ENCODE assay signal across 22 cellular contexts in the genomic region with DNA sequence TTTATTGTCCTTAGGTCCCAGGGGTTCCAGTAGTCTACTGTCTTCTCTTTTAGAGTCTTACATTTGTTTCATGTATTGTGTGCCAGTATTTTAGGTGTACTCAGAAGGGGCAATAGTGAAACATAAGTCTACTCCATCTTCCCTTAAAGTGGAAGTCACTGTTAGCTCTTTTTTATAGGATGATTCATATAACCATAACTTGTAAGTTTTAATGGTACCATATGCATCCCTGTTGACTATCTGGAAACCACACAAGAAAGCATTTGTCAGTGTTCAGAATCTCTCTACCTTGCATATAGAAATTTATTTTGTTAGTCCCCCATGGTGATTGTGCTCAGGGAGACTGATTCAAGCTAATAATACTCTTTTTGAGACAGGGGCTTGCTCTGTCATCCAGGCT.
"Had no signal": no experiment of that assay in that cellular context is flagged by ENCODE, and none has a peak within 500 bp of the region (broad histone marks: within the 10 kb centered on the region; RNA-seq: fewer than 3 reads in every experiment).

No MANE protein-coding gene starts in this region.

- H3K27me3 Mint-ChIP-seq: activated CD8-positive, alpha-beta T cell treated with anti-CD3 and anti-CD28 coated beads for 36 hours; activated naive CD8-positive, alpha-beta T cell treated with anti-CD3 and anti-CD28 coated beads, Interleukin-2, amount 10 ng/mL, durations not matched to agents 7 days and 5 days had no signal

- H3K4me3 Mint-ChIP-seq: activated CD8-positive, alpha-beta T cell treated with anti-CD3 and anti-CD28 coated beads for 36 hours; activated naive CD8-positive, alpha-beta T cell treated with anti-CD3 and anti-CD28 coated beads, Interleukin-2, amount 10 ng/mL, durations not matched to agents 7 days and 5 days; activated T-cell treated with anti-CD3 and anti-CD28 coated beads, Interleukin-2, amount 50 U/mL, for 72 hours had no signal

- H3K27ac Mint-ChIP-seq: activated CD8-positive, alpha-beta T cell treated with anti-CD3 and anti-CD28 coated beads for 36 hours; activated naive CD8-positive, alpha-beta T cell treated with anti-CD3 and anti-CD28 coated beads, Interleukin-2, amount 10 ng/mL, durations not matched to agents 7 days and 5 days; activated T-cell treated with anti-CD3 and anti-CD28 coated beads, Interleukin-2, amount 50 U/mL, for 72 hours had no signal

- H3K4me3 ChIP-seq: adrenal gland had no signal

- ATAC-seq: activated CD4-positive, CD25-positive, alpha-beta regulatory T cell treated with anti-CD3 and anti-CD28 coated beads, Interleukin-2, amount 50 U/mL, for 24 hours; activated CD8-positive, alpha-beta T cell treated with anti-CD3 and anti-CD28 coated beads for 36 hours; activated T-cell treated with anti-CD3 and anti-CD28 coated beads, Interleukin-2, amount 50 U/mL, for 72 hours had no signal

- DNase-seq: activated CD4-positive, alpha-beta T cell treated with anti-CD3 and anti-CD28 coated beads for 4 hours; activated CD8-positive, alpha-beta memory T cell treated with anti-CD3 and anti-CD28 coated beads, Interleukin-2, amount 50 U/mL, for 4 hours; activated CD8-positive, alpha-beta T cell treated with anti-CD3 and anti-CD28 coated beads for 36 hours; activated naive CD4-positive, alpha-beta T cell treated with anti-CD3 and anti-CD28 coated beads, Interleukin-2, amount 50 U/mL, for 16 hours; activated naive CD8-positive, alpha-beta T cell treated with anti-CD3 and anti-CD28 coated beads, Interleukin-2, amount 10 ng/mL, durations not matched to agents 7 days and 5 days; activated T-cell treated with anti-CD3 and anti-CD28 coated beads, Interleukin-2, amount 50 U/mL, for 72 hours; adrenal gland; anterior cingulate cortex; cerebellar nuclear complex; KBM-7; NCI-H1092 treated with DMSO at 0.1 percent for 48 hours; NCI-H1417 treated with DMSO at 0.1 percent for 48 hours; NCI-H1694; NCI-H2029 treated with DMSO at 0.1 percent for 48 hours; NCI-H345; NCI-H510A; NCI-H526 treated with DMSO at 0.1 percent for 48 hours; NCI-H82; SHP77 treated with DMSO at 0.1 percent for 48 hours; T-helper 2 cell; T1000 had no signal

- H3K27ac ChIP-seq: adrenal gland had no signal

- H3K27me3 ChIP-seq: adrenal gland had no signal

- H3K36me3 ChIP-seq: adrenal gland had no signal

- H3K9me3 ChIP-seq: adrenal gland had no signal
